9 cellular contexts compared by ENCODE assay signal in the genomic region with DNA sequence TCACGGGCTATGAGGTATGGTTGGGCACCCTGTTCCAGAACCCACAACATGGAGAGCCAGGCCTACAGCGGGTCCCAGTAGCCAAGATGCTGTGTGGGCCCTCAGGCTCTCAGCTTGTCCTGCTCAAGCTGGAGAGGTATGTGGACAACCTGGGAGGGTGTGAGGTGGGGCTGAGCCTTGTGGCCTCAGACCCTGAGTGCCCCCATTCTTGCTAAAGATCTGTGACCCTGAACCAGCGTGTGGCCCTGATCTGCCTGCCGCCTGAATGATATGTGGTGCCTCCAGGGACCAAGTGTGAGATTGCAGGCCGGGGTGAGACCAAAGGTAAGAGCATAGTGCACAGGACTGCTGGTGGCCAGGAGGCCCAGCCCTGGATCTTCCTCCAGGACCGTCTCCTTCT. TPM values are rescaled to one million over a fixed set of nuclear protein-coding genes. Genes with fewer than 3 reads are reported as not detected.
A peak's percentile ranks its signal among the peaks of the same experiment; 100 is the strongest.
DNase-seq lines count a peak whose midpoint lies in the region; ATAC-seq and TF ChIP-seq lines count a peak whose summit lies in the region.
"Not testable (repeated sequence)": the region's sequence is repeated elsewhere in the genome, so short reads cannot be mapped to it uniquely, and the experiment has no call there.
"Had no signal": no experiment of that assay in that cellular context is flagged by ENCODE, and none has a peak within 500 bp of the region (broad histone marks: within the 10 kb centered on the region; RNA-seq: fewer than 3 reads in every experiment).

No MANE protein-coding gene starts in this region.

- H3K4me1 Mint-ChIP-seq in WTC11; stimulated activated naive CD8-positive, alpha-beta T cell treated with anti-CD3 and anti-CD28 coated beads, Interleukin-15, amount 100 ng/mL, for 72 hours: not testable (repeated sequence)

- not testable (repeated sequence) for H3K9me3 Mint-ChIP-seq in WTC11; stimulated activated naive CD8-positive, alpha-beta T cell treated with anti-CD3 and anti-CD28 coated beads, Interleukin-15, amount 100 ng/mL, for 72 hours

- not testable (repeated sequence) for H3K36me3 ChIP-seq in ascending aorta, heart left ventricle, lower lobe of right lung

- TF ChIP-seq POLR2A in heart left ventricle (IDR thresholded peaks at IDR 0.05) = not testable (repeated sequence)

- CTCF ChIA-PET in WTC11 (lab: Charles Lee) = not testable (repeated sequence)

- not testable (repeated sequence) for H3K27ac Mint-ChIP-seq in WTC11; stimulated activated naive CD8-positive, alpha-beta T cell treated with anti-CD3 and anti-CD28 coated beads, Interleukin-15, amount 100 ng/mL, for 72 hours

- H3K36me3 Mint-ChIP-seq in WTC11 = not testable (repeated sequence)

- ATAC-seq in WTC11; heart left ventricle; lower lobe of right lung; stimulated activated naive CD8-positive, alpha-beta T cell treated with anti-CD3 and anti-CD28 coated beads, Interleukin-15, amount 100 ng/mL, for 72 hours: not testable (repeated sequence)

- H3K4me1 ChIP-seq in ascending aorta, lower lobe of right lung: not testable (repeated sequence)
- peaks cover 2 to 14% (median 9%) of the 10 kb centered on the region in 12 donors for H3K4me1 ChIP-seq in heart left ventricle

- H3K4me3 ChIP-seq in ascending aorta, heart left ventricle, lower lobe of right lung: not testable (repeated sequence)

- not testable (repeated sequence) for TF ChIP-seq CTCF in WTC11 (IDR thresholded peaks at IDR 0.05); ascending aorta (IDR thresholded peaks at IDR 0.05); heart left ventricle (IDR thresholded peaks at IDR 0.05); lower lobe of right lung (IDR thresholded peaks at IDR 0.05)

- 79 to 87% (median 85%) methylated on average over 5 of the region's 6 CpGs for WGBS in heart left ventricle, 4 donors

- H3K4me3 Mint-ChIP-seq in WTC11; stimulated activated naive CD8-positive, alpha-beta T cell treated with anti-CD3 and anti-CD28 coated beads, Interleukin-15, amount 100 ng/mL, for 72 hours: not testable (repeated sequence)

- intact Hi-C loops in ascending aorta (cut with DNase I); heart left ventricle (cut with DNase I); lower lobe of right lung (cut with DNase I); posterior vena cava (cut with DNase I): not testable (repeated sequence)

- POLR2A ChIA-PET in WTC11 (lab: Charles Lee) = not testable (repeated sequence)

- not testable (repeated sequence) for H3K27ac ChIP-seq in ascending aorta, heart left ventricle, lower lobe of right lung

- not testable (repeated sequence) for H3K27me3 ChIP-seq in ascending aorta; lower lobe of right lung (ENCODE audit: low read depth)
- peaks cover 0 to 12% (median 2%) of the 10 kb centered on the region in 9 donors for H3K27me3 ChIP-seq in heart left ventricle

- H3K27me3 Mint-ChIP-seq in WTC11 (ENCODE audit: low read depth) = peaks cover 15% of the 10 kb centered on the region
- H3K27me3 Mint-ChIP-seq in stimulated activated naive CD8-positive, alpha-beta T cell treated with anti-CD3 and anti-CD28 coated beads, Interleukin-15, amount 100 ng/mL, for 72 hours = not testable (repeated sequence)

- H3K9me3 ChIP-seq in ascending aorta, heart left ventricle, lower lobe of right lung: not testable (repeated sequence)

- DNase-seq in WTC11 (ENCODE audit: low spot score) (peak; percentile 21), ascending aorta (ENCODE audit: low spot score in 2 of 2) (peak; percentile 8 to 64), heart left ventricle (peak in 4 of 5 donors; percentile 5 to 26 (median 14)), lower lobe of right lung (peak; percentile 43), posterior vena cava (ENCODE audit: low spot score) (peak; percentile 76)
- peak; percentile 16 for DNase-seq in activated T-cell treated with anti-CD3 and anti-CD28 coated beads, Interleukin-2, amount 50 U/mL, for 1 hour
- DNase-seq in stimulated activated naive CD8-positive, alpha-beta T cell treated with anti-CD3 and anti-CD28 coated beads, Interleukin-15, amount 100 ng/mL, for 72 hours = peak; percentile 4 to 12

RNA-seq across cellular contexts. Expression of gene RNU1-3, which starts 17.4 kb away (rescaled TPM):
- 1,028 to 1,267 TPM (median 1,197 TPM) in 3 replicates for total RNA-seq in WTC11 (2021)
- under 0.01 TPM for total RNA-seq in ascending aorta
- 1,000 to 10,000 TPM in 6 of 9 donors, 100 to 1,000 TPM in 1, not detected in 2; 364 to 3,776 (median 2,470) TPM for total RNA-seq in heart left ventricle
- polyA plus RNA-seq in heart left ventricle = not detected
- total RNA-seq in lower lobe of right lung = 6,803 TPM
- total RNA-seq in posterior vena cava = over 10,000 TPM; 12,584 to 18,986 TPM
- polyA plus RNA-seq: hepatocyte, urinary bladder had no signal

RNA-seq across cellular contexts. Expression of gene NBPF1, which starts 36.0 kb away (rescaled TPM):
- total RNA-seq in WTC11 (2021) = 17.5 to 18.3 TPM (median 17.9 TPM) in 3 replicates
- 9.2 TPM for total RNA-seq in ascending aorta
- 10 to 100 TPM in 8 of 9 donors, 1 to 10 TPM in 1; 4.7 to 18.2 (median 14.3) TPM for total RNA-seq in heart left ventricle
- polyA plus RNA-seq in heart left ventricle = 1 to 10 TPM; 4.4 to 4.8 TPM
- 35.3 TPM for total RNA-seq in lower lobe of right lung
- total RNA-seq in posterior vena cava = 10 to 100 TPM; 28.9 to 63.0 TPM

Comparison
In these comparisons a context has a peak if more than half of its experiments do, and no peak if none do; other contexts are left out.
1. DNase-seq: peak in every context shown above with its lines; median percentile 76 in posterior vena cava; 43 in lower lobe of right lung; 36 in ascending aorta; 21 in WTC11; 16 in activated T-cell treated with anti-CD3 and anti-CD28 coated beads, Interleukin-2, amount 50 U/mL, for 1 hour; 14 in heart left ventricle; 8 in stimulated activated naive CD8-positive, alpha-beta T cell treated with anti-CD3 and anti-CD28 coated beads, Interleukin-15, amount 100 ng/mL, for 72 hours.